8 cellular contexts compared by ENCODE assay signal in the genomic region with DNA sequence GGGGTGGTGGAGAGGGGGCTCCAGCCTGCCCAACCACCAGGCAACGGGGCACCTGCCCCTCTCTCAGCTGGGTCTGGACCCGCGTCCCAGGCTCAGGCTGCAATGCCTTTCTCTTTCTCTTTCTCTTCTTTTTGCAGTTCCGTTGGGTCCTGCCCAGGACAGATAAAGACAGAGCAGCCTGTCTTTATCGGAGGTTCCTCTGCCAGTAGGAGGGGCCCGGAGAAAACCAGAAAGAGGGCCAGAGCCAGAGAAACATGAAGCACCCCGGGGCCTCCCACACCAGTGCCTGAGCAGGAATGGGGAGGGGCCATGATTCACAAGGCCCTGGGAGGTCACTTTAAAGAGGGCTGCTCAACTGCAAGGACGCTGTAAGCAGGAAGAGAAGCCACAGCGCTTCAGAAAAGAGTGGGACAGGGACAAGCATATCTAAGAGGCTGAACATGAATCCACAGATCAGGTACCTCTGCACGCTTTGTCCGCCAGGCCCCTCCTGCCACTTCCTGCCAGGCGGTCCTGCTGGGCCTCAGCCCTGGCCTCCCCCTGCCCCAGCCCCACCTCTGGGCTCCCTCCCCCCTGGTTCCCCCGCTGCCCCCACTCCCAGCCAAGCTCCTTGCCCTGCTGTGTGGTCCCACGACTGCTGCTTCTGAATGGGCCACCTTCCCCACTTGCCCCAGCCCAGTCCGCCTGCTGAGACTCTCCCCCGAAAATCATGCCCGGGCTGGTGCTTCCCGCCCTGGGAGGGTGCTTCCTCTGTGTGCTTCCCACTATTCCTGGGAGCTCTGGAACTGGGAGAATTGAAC. TPM values are rescaled to one million over a fixed set of nuclear protein-coding genes. Genes with fewer than 3 reads are reported as not detected.
DNase-seq lines count a peak whose midpoint lies in the region; ATAC-seq and TF ChIP-seq lines count a peak whose summit lies in the region.

A gene (plus strand): TSS at position 335 of the 800 bp plus-strand sequence. CDS start 106 bp downstream, at position 441.

- no peaks in the 10 kb centered on the region for H3K9me3 ChIP-seq in AG04450 (ENCODE audit: control insufficient read depth, insufficient read depth, low read length)
- no peaks in the 10 kb centered on the region for H3K9me3 ChIP-seq in osteoblast (ENCODE audit: low read depth, low read length)
- no peaks in the 10 kb centered on the region for H3K9me3 ChIP-seq in thoracic aorta

- peaks cover 12% of the 10 kb centered on the region for H3K79me2 ChIP-seq in osteoblast (ENCODE audit: insufficient read depth, low read length)

- peak within 1 kb of the TSS; percentile 87 for H3K4me2 ChIP-seq in osteoblast (ENCODE audit: insufficient read depth, low read length)

- H4K20me1 ChIP-seq in osteoblast (ENCODE audit: insufficient read depth, low read length): no peaks in the 10 kb centered on the region

- H3K27ac ChIP-seq in AG04450 (ENCODE audit: low read depth, low read length) (peak within 1 kb of the TSS; percentile 75), osteoblast (ENCODE audit: low read depth, low read length) (peak within 1 kb of the TSS; percentile 13), thoracic aorta (peak within 1 kb of the TSS; percentile 22 to 71)

- peak; percentile 82 for ATAC-seq in GM19023 (IDR thresholded peaks at IDR 0.05; ENCODE audit: unreplicated experiment)
- ATAC-seq in HG03280 (IDR thresholded peaks at IDR 0.05; ENCODE audit: unreplicated experiment): peak; percentile 66
- no peak for ATAC-seq in thoracic aorta (ENCODE audit: insufficient number of reproducible peaks, low FRiP score, low read depth)

- H3K36me3 ChIP-seq in osteoblast (ENCODE audit: insufficient read depth, low read length) (no peaks in the 10 kb centered on the region), thoracic aorta (no peaks in the 10 kb centered on the region)

- CTCF ChIA-PET in AG04450 (lab: Charles Lee): interaction anchor here (0.6 to 1.6 kb wide), 4 partner anchors 10 to 199 kb away, joined by 3 to 8 read pairs (median 4); no protein-coding TSS in a partner anchor

- H2AFZ ChIP-seq in osteoblast (ENCODE audit: low read length): peak within 1 kb of the TSS; percentile 84

- H3K4me1 ChIP-seq in osteoblast (ENCODE audit: insufficient read depth, low read length) (peaks cover 6% of the 10 kb centered on the region), thoracic aorta (ENCODE audit: control insufficient read depth in 1 of 2, low read depth in 2 of 2) (peaks cover 9 to 11% of the 10 kb centered on the region in 2 donors)

- H3K4me3 ChIP-seq in AG04450 (ENCODE audit: low read depth, low read length) (peak within 1 kb of the TSS; percentile 75), osteoblast (ENCODE audit: insufficient read depth, low read length) (peak within 1 kb of the TSS; percentile 74), thoracic aorta (peak within 1 kb of the TSS; percentile 82)

- H3K27me3 ChIP-seq in AG04450 (ENCODE audit: control insufficient read depth, insufficient read depth, low read length): no peaks in the 10 kb centered on the region
- H3K27me3 ChIP-seq in osteoblast (ENCODE audit: insufficient read depth, low read length): no peaks in the 10 kb centered on the region
- H3K27me3 ChIP-seq in thoracic aorta (replicated peaks; ENCODE audit: insufficient read depth): no peaks in the 10 kb centered on the region

- DNase-seq in AG04450 (ENCODE audit: low read depth, low spot score) (peak; percentile 74), SIG-M5 (lab: John Stamatoyannopoulos, UW) (peak; percentile 9), foreskin melanocyte (peak; percentile 76), osteoblast (ENCODE audit: insufficient read length, low spot score, missing footprints) (peak; percentile 95), thoracic aorta (ENCODE audit: low spot score) (peak; percentile 34)
- DNase-seq in activated effector memory CD4-positive, alpha-beta T cell treated with Interleukin-2 at 50 U/mL for 16 hours: peak; percentile 73

- TF ChIP-seq CTCF in AG04450 (IDR thresholded peaks at IDR 0.05; ENCODE audit: low read depth, low read length): peak; percentile 18; the same call in 1 of the 2 replicates
- TF ChIP-seq CTCF in osteoblast (IDR thresholded peaks at IDR 0.05; ENCODE audit: extremely low read depth, low read depth, low read length): no peak
- TF ChIP-seq CTCF in thoracic aorta (IDR thresholded peaks at IDR 0.05): no peak

- POLR2A ChIA-PET in AG04450 (lab: Yijun Ruan, JAX): interaction anchor here (0.7 kb wide), 1 partner anchor 130 kb away, joined by 4 read pairs; no protein-coding TSS in a partner anchor

RNA-seq across cellular contexts. Expression of the gene that starts here (rescaled TPM):
- 35.5 and 41.3 TPM in 2 replicates for polyA plus RNA-seq in AG04450 (2011; rRNA removed)
- 31.8 and 33.4 TPM in 2 replicates for polyA minus RNA-seq in AG04450 (2011; rRNA and poly(A)+ RNA removed)
- total RNA-seq in osteoblast (16.6 and 20.0 TPM in 2 replicates), thoracic aorta (10 to 100 TPM in 1 of 2 donors, 1 to 10 TPM in 1; 5.5 to 22.3 TPM)

Comparison
In these comparisons a context has a peak if more than half of its experiments do, and no peak if none do; other contexts are left out.
1. DNase-seq: peak in every context shown above with its lines; median percentile 95 in osteoblast; 76 in foreskin melanocyte; 74 in AG04450; 73 in activated effector memory CD4-positive, alpha-beta T cell treated with Interleukin-2 at 50 U/mL for 16 hours; 34 in thoracic aorta; 9 in SIG-M5.
2. H3K27ac ChIP-seq: peak in every context shown above with its lines; median percentile 75 in AG04450; 46 in thoracic aorta; 13 in osteoblast.